In genomic region chr2:217943379-217944321, GRCh38 we compare ENCODE assay signal across 8 cellular contexts. TPM values are rescaled to one million over a fixed set of nuclear protein-coding genes. Genes with fewer than 3 reads are reported as not detected.
DNase-seq lines count a peak whose midpoint lies in the region; ATAC-seq, FAIRE-seq and TF ChIP-seq lines count a peak whose summit lies in the region.

No MANE protein-coding gene starts in this region.

- TF ChIP-seq CTCF in AG10803 (conservative IDR thresholded peaks at IDR 0.05; ENCODE audit: low read length) = peak; percentile 17; the same call in 1 of the 2 replicates
- peak; percentile 40 for TF ChIP-seq CTCF in fibroblast of villous mesenchyme (IDR thresholded peaks at IDR 0.05; ENCODE audit: insufficient read depth, low read depth, low read length)
- no peak for TF ChIP-seq CTCF in nephron progenitor cell (IDR thresholded peaks at IDR 0.05)
- TF ChIP-seq CTCF in D721Med (IDR thresholded peaks at IDR 0.05; ENCODE audit: insufficient read depth, missing control alignments) = no peak

- no peak for ATAC-seq in HG03139 (IDR thresholded peaks at IDR 0.05; ENCODE audit: unreplicated experiment)

- H3K4me1 Mint-ChIP-seq in nephron progenitor cell = peaks cover 72% of the 10 kb centered on the region

- H3K4me3 Mint-ChIP-seq in nephron progenitor cell = peak overlapping the region; percentile 60

- H3K4me3 ChIP-seq in AG10803 (ENCODE audit: low read length) (peak overlapping the region; percentile 92), fibroblast of villous mesenchyme (ENCODE audit: low read depth, low read length) (peak overlapping the region; percentile 66)

- H3K27me3 Mint-ChIP-seq in nephron progenitor cell (ENCODE audit: low read depth, poor library complexity) = peaks cover 17% of the 10 kb centered on the region

- H3K9me3 Mint-ChIP-seq in nephron progenitor cell = no peaks in the 10 kb centered on the region

- no peak for FAIRE-seq in D721Med (lab: Jason Lieb, UNC)

- DNase-seq in AG10803 (ENCODE audit: low read depth) (peak; percentile 62), HK-2 (ENCODE audit: unreplicated experiment) (peak; percentile 82), SW480 (ENCODE audit: low spot score) (peak; percentile 17), fibroblast of villous mesenchyme (ENCODE audit: low read depth) (peak; percentile 66), nephron progenitor cell (peak; percentile 87), D721Med (ENCODE audit: insufficient read length, low spot score) (no peak), NCI-H2107 treated with DMSO at 0.1 percent for 48 hours (lab: John Stamatoyannopoulos, UW; ENCODE audit: unreplicated experiment) (no peak)

- no peak overlapping the region for H3K27ac Mint-ChIP-seq in nephron progenitor cell

- no peaks in the 10 kb centered on the region for H3K36me3 Mint-ChIP-seq in nephron progenitor cell (ENCODE audit: low read depth)

RNA-seq across cellular contexts. Expression of gene TNS1, which starts 59.1 kb away (rescaled TPM):
- total RNA-seq in fibroblast of villous mesenchyme = 127 and 147 TPM in 2 replicates

Comparison
In these comparisons a context has a peak if more than half of its experiments do, and no peak if none do; other contexts are left out.
1. DNase-seq: peak in AG10803 (single experiment), HK-2 (single experiment), SW480 (single experiment), fibroblast of villous mesenchyme (single experiment) and nephron progenitor cell (single experiment); none in D721Med (single experiment) and NCI-H2107 treated with DMSO at 0.1 percent for 48 hours (single experiment).
2. CTCF ChIP-seq: peak in AG10803 (single experiment) and fibroblast of villous mesenchyme (single experiment); none in nephron progenitor cell (single experiment) and D721Med (single experiment).